ENCODE assay signal across 8 cellular contexts in the genomic region with DNA sequence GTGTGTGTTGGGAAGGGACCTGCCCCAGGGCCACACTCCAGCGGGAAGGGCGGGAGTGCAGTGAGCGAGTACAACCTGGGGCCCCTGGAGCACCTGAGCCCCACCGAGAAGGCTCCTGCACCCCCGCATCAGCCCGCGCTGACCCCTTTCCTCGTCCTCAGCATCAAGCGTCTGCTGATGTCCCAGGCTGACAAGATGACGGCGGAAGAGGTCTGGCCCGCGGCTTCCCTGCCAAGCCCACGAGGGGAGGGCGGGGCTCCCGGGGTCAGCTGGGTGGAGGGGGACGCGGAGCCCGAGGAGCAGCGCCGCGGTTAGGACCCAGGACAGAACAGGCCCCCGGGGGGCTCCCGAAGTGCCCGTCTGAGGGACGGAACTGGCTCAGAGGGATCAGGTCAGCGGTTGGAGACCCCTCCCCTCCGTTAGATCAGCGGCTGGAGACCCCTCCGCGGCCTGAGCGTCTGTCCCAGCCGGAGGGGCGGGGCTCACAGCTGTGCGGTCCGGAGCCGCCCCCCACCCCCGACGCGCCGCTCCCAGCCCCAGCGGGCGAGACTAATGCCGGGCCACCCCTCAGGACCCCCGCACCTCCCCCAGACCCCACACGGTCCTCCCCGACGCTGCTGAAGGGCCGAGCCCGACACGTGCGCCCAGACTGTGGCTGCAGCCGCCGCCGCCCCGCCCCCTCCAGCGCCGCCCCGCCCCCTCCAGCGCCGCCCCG. TPM values are rescaled to one million over a fixed set of nuclear protein-coding genes. Genes with fewer than 3 reads are reported as not detected.
DNase-seq lines count a peak whose midpoint lies in the region; TF ChIP-seq lines count a peak whose summit lies in the region.

No MANE protein-coding gene starts in this region.

- intact Hi-C loops in breast epithelium (cut with DNase I; ENCODE audit: low total_unique reads), result no loop called here

- no peaks in the 10 kb centered on the region for H3F3A ChIP-seq in SK-N-SH (replicated peaks; ENCODE audit: insufficient read depth)

- 5% methylated on average over 13 of the region's 62 CpGs for WGBS in SK-N-SH (ENCODE audit: low lambda C conversion rate)

- TF ChIP-seq POLR2A in breast epithelium (IDR thresholded peaks at IDR 0.05), result no peak

- no peak overlapping the region for H2AFZ ChIP-seq in SK-N-SH (ENCODE audit: low read depth)

- no peak for TF ChIP-seq EP300 in SK-N-SH (IDR thresholded peaks at IDR 0.05; ENCODE audit: borderline replicate concordance in 1 of 2, low read depth in 1 of 2, low read length in 1 of 2)

- H3K4me1 Mint-ChIP-seq in stimulated activated naive CD8-positive, alpha-beta T cell treated with anti-CD3 and anti-CD28 coated beads, Interleukin-15, Interleukin-2, amounts not matched to agents 100 ng/mL and 50 ng/mL, for 24 hours (ENCODE audit: low read depth), result peaks cover 14% of the 10 kb centered on the region

- POLR2A ChIA-PET in SK-N-SH (lab: Yijun Ruan, JAX), result interaction anchor here (1.8 kb wide), 1 partner anchor 17 kb away, joined by 5 read pairs; no protein-coding TSS in a partner anchor

- CTCF ChIA-PET in SK-N-SH (lab: Yijun Ruan, JAX), result interaction anchor here (0.8 kb wide), 1 partner anchor 10 kb away, joined by 3 read pairs; no protein-coding TSS in a partner anchor

- H3K9ac ChIP-seq in SK-N-SH, result peak overlapping the region; percentile 39; the same call in 1 of the 2 replicates

- no peak for TF ChIP-seq CTCF in SK-N-SH (IDR thresholded peaks at IDR 0.05)
- no peak for TF ChIP-seq CTCF in breast epithelium (IDR thresholded peaks at IDR 0.05)

- TF ChIP-seq RAD21 in SK-N-SH (IDR thresholded peaks at IDR 0.05; ENCODE audit: low read length), result no peak

- no peaks in the 10 kb centered on the region for H3K36me3 Mint-ChIP-seq in stimulated activated naive CD8-positive, alpha-beta T cell treated with anti-CD3 and anti-CD28 coated beads, Interleukin-15, Interleukin-2, amounts not matched to agents 100 ng/mL and 50 ng/mL, for 24 hours (ENCODE audit: low read depth)

- DNase-seq in activated CD4-positive, alpha-beta T cell treated with anti-CD3 and anti-CD28 coated beads for 4 hours, result peak; percentile 34 to 46
- DNase-seq in activated CD4-positive, alpha-beta T cell treated with anti-CD3 and anti-CD28 coated beads, Interleukin-2, amount 50 U/mL, for 4 hours, result no peak
- DNase-seq in SK-N-SH (peak; percentile 94), breast epithelium (ENCODE audit: low spot score in 2 of 2) (peak in 1 of 2 donors; percentile 60), kidney tubule cell (ENCODE audit: low spot score) (peak; percentile 44), NCI-H1092 treated with DMSO at 0.1 percent for 48 hours (lab: John Stamatoyannopoulos, UW) (no peak), superior temporal gyrus (ENCODE audit: extremely low spot score) (no peak)

- no peaks in the 10 kb centered on the region for H3K79me2 ChIP-seq in SK-N-SH (ENCODE audit: insufficient read depth)

- H3K27ac ChIP-seq in SK-N-SH (ENCODE audit: low read depth in 2 of 2, low read length in 1 of 2), result peak overlapping the region in 1 of 2 experiments; percentile 85; a peak in 2 of 4 replicates
- H3K27ac ChIP-seq in breast epithelium, result peak overlapping the region; percentile 54 to 81

- H3K36me3 ChIP-seq in SK-N-SH (replicated peaks in 1 of 2; ENCODE audit: control insufficient read depth in 1 of 2, insufficient read depth in 2 of 2, low read length in 1 of 2), result no peaks in the 10 kb centered on the region
- no peaks in the 10 kb centered on the region for H3K36me3 ChIP-seq in breast epithelium

- no peaks in the 10 kb centered on the region for H3K9me2 ChIP-seq in SK-N-SH

- no peaks in the 10 kb centered on the region for H3K9me3 Mint-ChIP-seq in stimulated activated naive CD8-positive, alpha-beta T cell treated with anti-CD3 and anti-CD28 coated beads, Interleukin-15, Interleukin-2, amounts not matched to agents 100 ng/mL and 50 ng/mL, for 24 hours

- H3K27me3 ChIP-seq in SK-N-SH (ENCODE audit: insufficient read depth) (no peaks in the 10 kb centered on the region), breast epithelium (no peaks in the 10 kb centered on the region)

- H3K4me3 ChIP-seq in SK-N-SH (ENCODE audit: low read depth in 2 of 2, low read length in 1 of 2) (peak overlapping the region; percentile 41 to 51; a peak in 3 of 4 replicates), breast epithelium (peak overlapping the region; percentile 49 to 92 (median 63))

- no peak overlapping the region for H3K27ac Mint-ChIP-seq in stimulated activated naive CD8-positive, alpha-beta T cell treated with anti-CD3 and anti-CD28 coated beads, Interleukin-15, Interleukin-2, amounts not matched to agents 100 ng/mL and 50 ng/mL, for 24 hours

- peak overlapping the region; percentile 68 for H3K4me3 Mint-ChIP-seq in stimulated activated naive CD8-positive, alpha-beta T cell treated with anti-CD3 and anti-CD28 coated beads, Interleukin-15, Interleukin-2, amounts not matched to agents 100 ng/mL and 50 ng/mL, for 24 hours

- no peaks in the 10 kb centered on the region for H4K20me1 ChIP-seq in SK-N-SH (ENCODE audit: insufficient read depth)

- H3K4me2 ChIP-seq in SK-N-SH, result peak overlapping the region; percentile 82

- H3K9me3 ChIP-seq in SK-N-SH, result no peaks in the 10 kb centered on the region
- no peaks in the 10 kb centered on the region for H3K9me3 ChIP-seq in breast epithelium

- H3K4me1 ChIP-seq in SK-N-SH (ENCODE audit: control insufficient read depth in 1 of 2, insufficient read depth in 2 of 2, low read depth in 1 of 2, low read length in 1 of 2) (peaks cover 0 to 40% of the 10 kb centered on the region in 2 experiments; a peak in 1 of 4 replicates), breast epithelium (peaks cover 10% of the 10 kb centered on the region in 2 donors)

- no peaks in the 10 kb centered on the region for H3K27me3 Mint-ChIP-seq in stimulated activated naive CD8-positive, alpha-beta T cell treated with anti-CD3 and anti-CD28 coated beads, Interleukin-15, Interleukin-2, amounts not matched to agents 100 ng/mL and 50 ng/mL, for 24 hours

TF ChIP-seq in SK-N-SH, 30 proteins besides CTCF, POLR2A, EP300 and RAD21:
- TF ChIP-seq POLR2AphosphoS5 (IDR thresholded peaks at IDR 0.05; ENCODE audit: low read depth, low read length) (peak; percentile 20; the same call in 1 of the 2 replicates), MXI1 (IDR thresholded peaks at IDR 0.05; ENCODE audit: low read depth, low read length) (peak; percentile 79; the same call in 1 of the 2 replicates), MAX (IDR thresholded peaks at IDR 0.05; ENCODE audit: low read depth) (peak; percentile 23; the same call in 1 of the 2 replicates), RCOR1 (IDR thresholded peaks at IDR 0.05; ENCODE audit: low read length) (no peak), PBX3 (IDR thresholded peaks at IDR 0.05) (0 out of 2 replicates have a peak, but pooled peaks have one; percentile 1)

RNA-seq across cellular contexts. Expression of gene MYL5, which starts 6.7 kb away (rescaled TPM):
- polyA plus RNA-seq in SK-N-SH (2012; rRNA removed), result 46.9 and 51.7 TPM in 2 replicates
- 38.1 and 40.2 TPM in 2 replicates for polyA plus RNA-seq in SK-N-SH (2012; cell fraction: cytosol; rRNA removed)
- polyA plus RNA-seq in SK-N-SH (2012; cell fraction: nucleus; rRNA removed), result 157 and 191 TPM in 2 replicates
- 10 to 100 TPM in 2 of 3 donors, 1 to 10 TPM in 1; 7.9 to 14.9 (median 12.1) TPM for total RNA-seq in breast epithelium

RNA-seq across cellular contexts. Expression of gene ATP5ME, which starts 7.0 kb away (rescaled TPM):
- 976 and 1,185 TPM in 2 replicates for polyA plus RNA-seq in SK-N-SH (2012; rRNA removed)
- 1,140 and 1,209 TPM in 2 replicates for polyA plus RNA-seq in SK-N-SH (2012; cell fraction: cytosol; rRNA removed)
- polyA plus RNA-seq in SK-N-SH (2012; cell fraction: nucleus; rRNA removed), result 266 and 644 TPM in 2 replicates
- total RNA-seq in breast epithelium, result 100 to 1,000 TPM; 108 to 179 (median 128) TPM

RNA-seq across cellular contexts. Expression of gene SLC49A3, which starts 7.9 kb away (rescaled TPM):
- 0.05 and 0.15 TPM in 2 replicates for polyA plus RNA-seq in SK-N-SH (2012; rRNA removed)
- polyA plus RNA-seq in SK-N-SH (2012; cell fraction: cytosol; rRNA removed), result not detected in 2 replicates
- polyA plus RNA-seq in SK-N-SH (2012; cell fraction: nucleus; rRNA removed), result 0.70 and 0.83 TPM in 2 replicates
- total RNA-seq in breast epithelium, result 10 to 100 TPM; 14.4 to 22.3 (median 18.3) TPM

RNA-seq across cellular contexts. Expression of gene PCGF3, which starts 24.5 kb away (rescaled TPM):
- 44.8 and 47.0 TPM in 2 replicates for polyA plus RNA-seq in SK-N-SH (2012; rRNA removed)
- 19.3 and 28.5 TPM in 2 replicates for polyA plus RNA-seq in SK-N-SH (2012; cell fraction: cytosol; rRNA removed)
- 193 TPM in 2 replicates for polyA plus RNA-seq in SK-N-SH (2012; cell fraction: nucleus; rRNA removed)
- total RNA-seq in breast epithelium, result 10 to 100 TPM; 60.6 to 71.7 (median 69.4) TPM

RNA-seq across cellular contexts. Expression of gene PDE6B, which starts 55.7 kb away (rescaled TPM):
- polyA plus RNA-seq in SK-N-SH (2012; rRNA removed), result 1.2 and 1.5 TPM in 2 replicates
- 1.4 TPM in 2 replicates for polyA plus RNA-seq in SK-N-SH (2012; cell fraction: cytosol; rRNA removed)
- 2.8 and 3.4 TPM in 2 replicates for polyA plus RNA-seq in SK-N-SH (2012; cell fraction: nucleus; rRNA removed)
- total RNA-seq in breast epithelium, result 10 to 100 TPM in 1 of 3 donors, 1 to 10 TPM in 2; 2.7 to 10.2 (median 8.5) TPM

Comparison
In these comparisons a context has a peak if more than half of its experiments do, and no peak if none do; other contexts are left out.
1. DNase-seq: peak in activated CD4-positive, alpha-beta T cell treated with anti-CD3 and anti-CD28 coated beads for 4 hours (2 of 2), SK-N-SH (single experiment) and kidney tubule cell (single experiment); none in activated CD4-positive, alpha-beta T cell treated with anti-CD3 and anti-CD28 coated beads, Interleukin-2, amount 50 U/mL, for 4 hours (0 of 2), NCI-H1092 treated with DMSO at 0.1 percent for 48 hours (single experiment) and superior temporal gyrus (single experiment).